ENCODE assay signal across 2 cellular contexts in genomic region chr4:109436504-109436903, GRCh38.
TF ChIP-seq lines count a peak whose summit lies in the region.

No MANE protein-coding gene starts in this region.

TF ChIP-seq in GM23338, 12 proteins besides CTCF, POLR2A, EP300 and RAD21:
- TF ChIP-seq EZH2phosphoT487 (IDR thresholded peaks at IDR 0.05; ENCODE audit: unreplicated experiment) (no peak), EZH2 (IDR thresholded peaks at IDR 0.05; ENCODE audit: low read depth, unreplicated experiment) (no peak), ZNF462 (CRISPR knock-in tag; IDR thresholded peaks at IDR 0.05) (no peak)

TF ChIP-seq in GM12878, 131 proteins besides CTCF, POLR2A, EP300 and RAD21:
- no peak for TF ChIP-seq SPI1 (IDR thresholded peaks at IDR 0.05; ENCODE audit: borderline replicate concordance, insufficient read depth, low read depth, low read length)
- no peak for TF ChIP-seq NFXL1 (IDR thresholded peaks at IDR 0.05; ENCODE audit: borderline replicate concordance)
- TF ChIP-seq, protein P1, sequence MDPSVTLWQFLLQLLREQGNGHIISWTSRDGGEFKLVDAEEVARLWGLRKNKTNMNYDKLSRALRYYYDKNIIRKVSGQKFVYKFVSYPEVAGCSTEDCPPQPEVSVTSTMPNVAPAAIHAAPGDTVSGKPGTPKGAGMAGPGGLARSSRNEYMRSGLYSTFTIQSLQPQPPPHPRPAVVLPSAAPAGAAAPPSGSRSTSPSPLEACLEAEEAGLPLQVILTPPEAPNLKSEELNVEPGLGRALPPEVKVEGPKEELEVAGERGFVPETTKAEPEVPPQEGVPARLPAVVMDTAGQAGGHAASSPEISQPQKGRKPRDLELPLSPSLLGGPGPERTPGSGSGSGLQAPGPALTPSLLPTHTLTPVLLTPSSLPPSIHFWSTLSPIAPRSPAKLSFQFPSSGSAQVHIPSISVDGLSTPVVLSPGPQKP (IDR thresholded peaks at IDR 0.05; ENCODE audit: low read depth, low read length), result no peak
- TF ChIP-seq HDAC6 (IDR thresholded peaks at IDR 0.05; ENCODE audit: unreplicated experiment), result no peak
